1 cellular context compared by ENCODE assay signal in the genomic region with DNA sequence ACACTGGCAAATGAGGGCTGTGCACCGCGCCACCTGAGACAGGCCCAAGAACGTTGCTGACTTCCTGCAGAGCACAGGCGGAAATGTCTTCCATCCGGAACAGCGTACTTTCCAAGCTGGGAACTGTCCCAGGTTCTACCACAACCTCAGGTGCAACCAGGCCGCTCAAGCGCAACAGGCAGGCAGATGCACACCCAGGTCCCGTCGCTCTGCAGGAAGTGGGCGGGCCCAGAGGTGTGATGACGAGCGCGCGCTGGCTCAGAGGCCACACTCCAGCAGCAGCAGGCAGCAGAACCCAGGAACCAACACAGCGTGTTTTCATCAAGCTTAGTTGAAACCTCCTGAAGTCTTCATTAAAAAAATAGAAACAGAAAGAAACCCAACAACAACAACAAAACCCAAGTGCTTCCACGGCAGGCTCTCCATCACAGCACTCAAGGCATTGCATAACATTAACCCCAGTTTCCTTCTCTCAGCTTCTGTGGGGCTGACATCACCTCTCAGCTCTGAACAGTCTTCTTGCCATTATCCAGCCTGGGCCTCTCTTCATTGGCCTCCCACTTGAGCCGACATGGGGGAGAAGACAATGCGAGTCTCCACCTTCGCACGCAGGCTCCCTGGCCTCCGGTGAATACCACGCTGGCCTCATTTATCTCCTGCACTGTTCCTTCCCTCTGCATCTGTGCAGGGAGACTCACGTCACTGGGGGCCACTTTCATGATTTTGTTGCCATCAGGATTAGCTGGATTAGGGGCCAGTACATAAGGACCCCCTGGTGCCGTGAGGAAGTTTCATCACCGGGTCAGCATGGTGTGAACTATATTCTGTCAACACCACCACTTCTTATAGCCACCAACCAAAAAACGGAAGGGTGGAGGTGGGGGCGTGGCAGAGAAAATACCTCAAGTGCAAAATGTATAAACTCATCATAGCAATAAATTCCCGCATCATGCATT.
TF ChIP-seq lines count a peak whose summit lies in the region.

No MANE protein-coding gene starts in this region.

TF ChIP-seq in HEK293, 187 proteins besides CTCF, POLR2A, EP300 and RAD21 (continued from another document):
- no peak for TF ChIP-seq PRDM2 (tag by site-specific recombination; IDR thresholded peaks at IDR 0.05; ENCODE audit: borderline replicate concordance)
- TF ChIP-seq ZSCAN23 (tag by site-specific recombination; IDR thresholded peaks at IDR 0.05), result no peak
- TF ChIP-seq PATZ1 (tag by site-specific recombination; IDR thresholded peaks at IDR 0.05), result 0 out of 2 replicates have a peak, but pooled peaks have one; percentile 31
